Comparison of ENCODE assay signal across 24 cellular contexts in the genomic region with DNA sequence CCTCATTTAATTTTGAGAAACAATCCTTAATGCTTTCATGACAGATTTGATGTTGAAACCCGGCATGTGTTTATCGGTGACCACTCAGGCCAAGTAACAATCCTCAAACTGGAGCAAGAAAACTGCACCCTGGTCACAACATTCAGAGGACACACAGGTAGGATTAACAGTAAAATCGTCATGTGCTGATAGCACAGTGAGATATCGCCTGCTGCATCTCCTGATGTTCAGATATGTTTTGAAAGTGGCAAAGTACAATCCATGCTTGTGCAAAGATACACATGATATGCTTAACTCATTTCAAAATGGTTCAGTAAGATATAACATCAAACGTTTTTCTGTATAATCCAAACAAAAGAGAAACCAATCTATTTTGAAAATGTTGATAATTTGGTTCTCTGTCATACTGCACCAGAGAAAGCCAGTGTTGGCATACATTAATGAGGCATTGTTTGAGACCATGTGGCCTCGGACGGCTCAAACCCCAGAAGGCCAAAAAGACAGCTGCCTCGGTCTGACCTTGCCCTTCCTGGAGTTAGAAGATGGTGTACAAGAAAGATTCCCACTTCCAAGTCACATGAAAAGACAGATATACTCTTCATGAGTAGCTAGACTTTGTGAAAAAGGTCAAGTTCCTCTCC.
DNase-seq lines count a peak whose midpoint lies in the region; ATAC-seq, FAIRE-seq and TF ChIP-seq lines count a peak whose summit lies in the region.
"Had no signal": no experiment of that assay in that cellular context is flagged by ENCODE, and none has a peak within 500 bp of the region (broad histone marks: within the 10 kb centered on the region; RNA-seq: fewer than 3 reads in every experiment).

No MANE protein-coding gene starts in this region.

- DNase-seq in Ammon's horn (ENCODE audit: low spot score), result peak; percentile 74
- DNase-seq in astrocyte (ENCODE audit: low read depth), result no peak
- no peak for DNase-seq in Right ventricle myocardium inferior (ENCODE audit: missing footprints)
- no peak for DNase-seq in NCI-H524 treated with DMSO at 0.1 percent for 48 hours (lab: John Stamatoyannopoulos, UW)
- no peak for DNase-seq in NCI-H146 treated with DMSO at 0.1 percent for 48 hours (lab: John Stamatoyannopoulos, UW; ENCODE audit: unreplicated experiment)
- DNase-seq in NCI-H2171 (lab: John Stamatoyannopoulos, UW), result no peak
- DNase-seq: activated CD4-positive, CD25-positive, alpha-beta regulatory T cell treated with anti-CD3 and anti-CD28 coated beads, Interleukin-2, amount 50 U/mL, for 72 hours; activated T-cell treated with anti-CD3 and anti-CD28 coated beads, Interleukin-2, amount 50 U/mL, for 72 hours; CD4-positive, alpha-beta T cell; cortex of kidney; DMS153; left ventricle myocardium inferior; MG63; NCI-H1930; stimulated activated naive CD4-positive, alpha-beta T cell treated with Interleukin-2 at 50 U/mL for 16 hours; T1000; upper lobe of left lung had no signal

- peaks cover 9% of the 10 kb centered on the region for H3K36me3 Mint-ChIP-seq in astrocyte (ENCODE audit: low read depth, unreplicated experiment)
- H3K36me3 Mint-ChIP-seq: activated naive CD4-positive, alpha-beta T cell treated with anti-CD3 and anti-CD28 coated beads, Interleukin-2, amount 50 U/mL, for 72 hours had no signal

- H2AFZ ChIP-seq in astrocyte (ENCODE audit: low read depth, low read length), result no peak overlapping the region

- no peaks in the 10 kb centered on the region for H3K9me3 ChIP-seq in astrocyte (ENCODE audit: insufficient read depth, low read depth, low read length)
- no peaks in the 10 kb centered on the region for H3K9me3 ChIP-seq in skeletal muscle satellite cell (replicated peaks; ENCODE audit: low read length)
- H3K9me3 ChIP-seq: left ventricle myocardium inferior, MG63, upper lobe of left lung had no signal

- no peak for ATAC-seq in Right ventricle myocardium inferior
- ATAC-seq: activated naive CD4-positive, alpha-beta T cell treated with anti-CD3 and anti-CD28 coated beads, Interleukin-2, amount 50 U/mL, for 72 hours; activated T-cell treated with anti-CD3 and anti-CD28 coated beads, Interleukin-2, amount 50 U/mL, for 72 hours; HCT116; Panc1 had no signal

- H3K27ac Mint-ChIP-seq in astrocyte (ENCODE audit: unreplicated experiment), result no peak overlapping the region
- H3K27ac Mint-ChIP-seq: activated naive CD4-positive, alpha-beta T cell treated with anti-CD3 and anti-CD28 coated beads, Interleukin-2, amount 50 U/mL, for 72 hours; CD4-positive, alpha-beta T cell had no signal

- H3K4me1 Mint-ChIP-seq in astrocyte (ENCODE audit: low read depth, unreplicated experiment), result peaks cover 10% of the 10 kb centered on the region

- no peak for TF ChIP-seq CTCF in astrocyte (IDR thresholded peaks at IDR 0.05; ENCODE audit: insufficient read depth, low read depth, low read length)

- no peaks in the 10 kb centered on the region for H3K9me3 Mint-ChIP-seq in astrocyte (ENCODE audit: unreplicated experiment)
- H3K9me3 Mint-ChIP-seq: activated naive CD4-positive, alpha-beta T cell treated with anti-CD3 and anti-CD28 coated beads, Interleukin-2, amount 50 U/mL, for 72 hours; activated T-cell treated with anti-CD3 and anti-CD28 coated beads, Interleukin-2, amount 50 U/mL, for 72 hours; brain; CD4-positive, alpha-beta T cell had no signal

- H3K27ac ChIP-seq in astrocyte (ENCODE audit: low read depth, low read length) (peak overlapping the region; percentile 20), layer of hippocampus (ENCODE audit: low read depth, low read length) (peak overlapping the region; percentile 81)
- H3K27ac ChIP-seq: upper lobe of left lung had no signal

- H3K27me3 ChIP-seq in astrocyte (ENCODE audit: insufficient read depth, low read length) (no peaks in the 10 kb centered on the region), layer of hippocampus (ENCODE audit: control insufficient read depth, insufficient read depth, low read length) (no peaks in the 10 kb centered on the region), skeletal muscle satellite cell (ENCODE audit: control insufficient read depth, insufficient read depth, low read length) (no peaks in the 10 kb centered on the region)
- H3K27me3 ChIP-seq: MG63, upper lobe of left lung had no signal

- H3K27me3 Mint-ChIP-seq in astrocyte (ENCODE audit: low read depth, unreplicated experiment), result no peaks in the 10 kb centered on the region
- H3K27me3 Mint-ChIP-seq: CD4-positive, alpha-beta T cell had no signal

- H4K20me1 ChIP-seq in astrocyte (ENCODE audit: insufficient read depth, low read length), result no peaks in the 10 kb centered on the region

- no peak overlapping the region for H3K4me2 ChIP-seq in astrocyte (ENCODE audit: low read length)
- H3K4me2 ChIP-seq in skeletal muscle satellite cell (ENCODE audit: low read length), result peak overlapping the region; percentile 13

- intact Hi-C loops in Right ventricle myocardium inferior (cut with DNase I), result loop anchor here (2.0 to 10.0 kb wide), 2 partner anchors 113 to 143 kb away; partner anchors contain the start of gene WDFY2

- H3K4me3 ChIP-seq in astrocyte (ENCODE audit: insufficient read depth, low read depth, low read length) (no peak overlapping the region), skeletal muscle satellite cell (ENCODE audit: low read length) (no peak overlapping the region)
- H3K4me3 ChIP-seq: left ventricle myocardium inferior, MG63, upper lobe of left lung had no signal

- peaks cover 43% of the 10 kb centered on the region for H3K4me1 ChIP-seq in astrocyte (ENCODE audit: insufficient read depth, low read length)
- H3K4me1 ChIP-seq in skeletal muscle satellite cell (ENCODE audit: control insufficient read depth, insufficient read depth, low read length), result peaks cover 61% of the 10 kb centered on the region

- H3K9ac ChIP-seq in astrocyte (ENCODE audit: low read length) (no peak overlapping the region), skeletal muscle satellite cell (ENCODE audit: low read depth, low read length) (no peak overlapping the region)

- FAIRE-seq in astrocyte (lab: Jason Lieb, UNC), result peak; percentile 5
- FAIRE-seq: frontal cortex had no signal

- H3K36me3 ChIP-seq in astrocyte (ENCODE audit: insufficient read depth, low read length) (peaks cover 7% of the 10 kb centered on the region), skeletal muscle satellite cell (ENCODE audit: insufficient read depth, low read length) (peaks cover 25% of the 10 kb centered on the region)
- H3K36me3 ChIP-seq: left ventricle myocardium inferior, MG63 had no signal

- peaks cover 2% of the 10 kb centered on the region for H3K79me2 ChIP-seq in astrocyte (ENCODE audit: insufficient read depth, low read length)

- no peak overlapping the region for H3K4me3 Mint-ChIP-seq in astrocyte (ENCODE audit: unreplicated experiment)
- H3K4me3 Mint-ChIP-seq: brain; CD4-positive, alpha-beta T cell had no signal
